7 cellular contexts compared by ENCODE assay signal in the genomic region with DNA sequence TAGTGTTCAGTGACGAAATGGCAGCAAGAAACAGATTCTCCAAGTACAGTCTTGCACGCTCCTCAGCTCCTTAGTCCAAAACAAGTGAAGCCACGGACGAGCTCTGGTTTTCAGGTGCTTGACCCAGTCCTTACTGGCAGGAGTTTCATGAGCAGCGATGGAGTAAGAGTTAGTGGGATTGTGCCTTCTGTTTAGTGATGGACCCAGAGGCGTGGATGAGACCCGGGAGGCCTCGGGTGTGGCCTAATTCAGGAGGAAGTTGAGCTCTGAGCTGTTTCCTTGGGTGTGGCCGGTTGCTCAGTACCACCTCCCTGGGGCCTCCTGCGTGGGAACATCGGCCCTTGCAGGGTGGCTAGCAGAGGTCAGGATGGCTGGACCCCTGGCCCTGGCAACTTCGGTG. TPM values are rescaled to one million over a fixed set of nuclear protein-coding genes. Genes with fewer than 3 reads are reported as not detected.
DNase-seq lines count a peak whose midpoint lies in the region; ATAC-seq and TF ChIP-seq lines count a peak whose summit lies in the region.

No MANE protein-coding gene starts in this region.

- H3K36me3 Mint-ChIP-seq in activated B cell treated with CpG ODN at 0.5 μM for 24 hours (ENCODE audit: low read depth): no peaks in the 10 kb centered on the region

- CTCF ChIA-PET in activated B cell treated with CpG ODN at 0.5 μM for 24 hours (lab: Charles Lee): interaction anchor here (0.7 to 1.2 kb wide), 4 partner anchors 9 to 937 kb away, joined by 3 to 5 read pairs (median 4); no protein-coding TSS in a partner anchor

- intact Hi-C loops in activated B cell treated with CpG ODN at 0.5 μM for 24 hours (cut with micrococcal nuclease) (loop anchor here (2.0 kb wide), 1 partner anchor 50 kb away; no protein-coding TSS in a partner anchor), left cardiac atrium (cut with DNase I) (no loop called here)

- peak overlapping the region; percentile 99 for H3K27ac ChIP-seq in temporal lobe (ENCODE audit: low read depth, low read length)

- H3K9me3 Mint-ChIP-seq in activated B cell treated with CpG ODN at 0.5 μM for 24 hours: no peaks in the 10 kb centered on the region

- POLR2A ChIA-PET in activated B cell treated with CpG ODN at 0.5 μM for 24 hours (lab: Charles Lee): interaction anchor here (0.7 kb wide), 2 partner anchors 51 to 1256 kb away, joined by 3 to 4 read pairs; no protein-coding TSS in a partner anchor

- H3K27me3 Mint-ChIP-seq in activated B cell treated with CpG ODN at 0.5 μM for 24 hours: no peaks in the 10 kb centered on the region

- no peak for TF ChIP-seq POLR2A in erythroblast (IDR thresholded peaks at IDR 0.05; ENCODE audit: low read length)

- peak; percentile 58 for ATAC-seq in GM19463 (IDR thresholded peaks at IDR 0.05; ENCODE audit: unreplicated experiment)
- peak; percentile 45 for ATAC-seq in HG03139 (IDR thresholded peaks at IDR 0.05; ENCODE audit: unreplicated experiment)
- peak; percentile 83 for ATAC-seq in activated B cell treated with CpG ODN at 0.5 μM for 24 hours (ENCODE audit: low read depth)
- peak in 1 of 2 donors; percentile 46 for ATAC-seq in left cardiac atrium

- no peak for TF ChIP-seq CTCF in activated B cell treated with CpG ODN at 0.5 μM for 24 hours (IDR thresholded peaks at IDR 0.05)

- DNase-seq in activated B cell treated with CpG ODN at 0.5 μM for 24 hours: peak; percentile 18
- DNase-seq in left cardiac atrium: peak; percentile 28
- DNase-seq in ACHN: no peak
- no peak for DNase-seq in erythroblast (lab: John Stamatoyannopoulos, UW)

- H3K4me1 Mint-ChIP-seq in activated B cell treated with CpG ODN at 0.5 μM for 24 hours: peaks cover 16% of the 10 kb centered on the region

- peak overlapping the region; percentile 79 for H3K4me3 Mint-ChIP-seq in activated B cell treated with CpG ODN at 0.5 μM for 24 hours

- in situ Hi-C loops in ACHN (cut with HindIII; ENCODE audit: low pct_ligation_motif_present, low pct_unique_long_range_greater_than_20kb, low sequenced_read_pairs): no loop called here

- H3K27ac Mint-ChIP-seq in activated B cell treated with CpG ODN at 0.5 μM for 24 hours: peak overlapping the region; percentile 76

RNA-seq across cellular contexts. Expression of a gene that starts 52.0 kb away (rescaled TPM):
- total RNA-seq in activated B cell treated with CpG ODN at 0.5 μM for 24 hours (1.4 and 2.6 TPM in 2 replicates), left cardiac atrium (1 to 10 TPM; 1.1 to 1.4 TPM), temporal lobe (366 TPM)

Comparison
In these comparisons a context has a peak if more than half of its experiments do, and no peak if none do; other contexts are left out.
1. DNase-seq: peak in activated B cell treated with CpG ODN at 0.5 μM for 24 hours (single experiment) and left cardiac atrium (single experiment); none in ACHN (single experiment) and erythroblast (0 of 2).
2. RNA of a gene that starts 52.0 kb away (total RNA-seq): 366 TPM in temporal lobe (single experiment); 1.4 to 2.6 TPM in activated B cell treated with CpG ODN at 0.5 μM for 24 hours and 1.1 to 1.4 TPM in left cardiac atrium; every median in the first group is over 100 times any median in the second.